ENCODE assay signal across 1 cellular context in the genomic region with DNA sequence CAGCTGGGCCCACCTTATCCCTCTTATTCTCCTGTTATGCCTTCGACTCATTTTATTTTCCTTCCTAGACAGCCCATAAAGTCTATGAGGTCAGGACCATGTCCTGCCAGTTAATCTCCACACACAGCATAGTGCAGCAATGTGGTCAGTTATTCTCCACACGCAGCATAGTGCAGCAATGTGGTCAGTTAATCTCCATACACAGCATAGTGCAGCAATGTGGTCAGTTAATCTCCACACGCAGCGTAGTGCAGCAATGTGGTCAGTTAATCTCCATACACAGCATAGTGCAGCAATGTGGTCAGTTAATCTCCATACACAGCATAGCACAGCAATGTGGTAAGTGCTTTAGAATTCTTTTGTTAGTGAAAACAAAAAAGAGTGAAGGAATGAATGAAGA.
TF ChIP-seq lines count a peak whose summit lies in the region.

No MANE protein-coding gene starts in this region.

TF ChIP-seq in IMR-90, 13 proteins besides CTCF, POLR2A, EP300 and RAD21:
- TF ChIP-seq USF2 (IDR thresholded peaks at IDR 0.05; ENCODE audit: low read depth, low read length) (no peak), RCOR1 (IDR thresholded peaks at IDR 0.05; ENCODE audit: insufficient replicate concordance, low read length) (no peak), SMC3 (IDR thresholded peaks at IDR 0.05; ENCODE audit: low read depth, low read length) (no peak), BHLHE40 (IDR thresholded peaks at IDR 0.05; ENCODE audit: low read depth, low read length) (no peak), MXI1 (IDR thresholded peaks at IDR 0.05; ENCODE audit: borderline replicate concordance, low read depth, low read length) (no peak), CHD1 (IDR thresholded peaks at IDR 0.05; ENCODE audit: low read depth, low read length) (no peak), FOS (IDR thresholded peaks at IDR 0.05; ENCODE audit: low read depth, low read length) (no peak), NFE2L2 (IDR thresholded peaks at IDR 0.05; ENCODE audit: low read depth, low read length) (no peak), RFX5 (IDR thresholded peaks at IDR 0.05; ENCODE audit: low read depth, low read length) (no peak), CEBPB (IDR thresholded peaks at IDR 0.05; ENCODE audit: low read depth, low read length) (no peak), MAZ (IDR thresholded peaks at IDR 0.05; ENCODE audit: borderline replicate concordance, low read depth, low read length) (no peak), MAFK (IDR thresholded peaks at IDR 0.05; ENCODE audit: low read depth, low read length) (no peak)
- TF ChIP-seq, protein P1, sequence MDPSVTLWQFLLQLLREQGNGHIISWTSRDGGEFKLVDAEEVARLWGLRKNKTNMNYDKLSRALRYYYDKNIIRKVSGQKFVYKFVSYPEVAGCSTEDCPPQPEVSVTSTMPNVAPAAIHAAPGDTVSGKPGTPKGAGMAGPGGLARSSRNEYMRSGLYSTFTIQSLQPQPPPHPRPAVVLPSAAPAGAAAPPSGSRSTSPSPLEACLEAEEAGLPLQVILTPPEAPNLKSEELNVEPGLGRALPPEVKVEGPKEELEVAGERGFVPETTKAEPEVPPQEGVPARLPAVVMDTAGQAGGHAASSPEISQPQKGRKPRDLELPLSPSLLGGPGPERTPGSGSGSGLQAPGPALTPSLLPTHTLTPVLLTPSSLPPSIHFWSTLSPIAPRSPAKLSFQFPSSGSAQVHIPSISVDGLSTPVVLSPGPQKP (IDR thresholded peaks at IDR 0.05; ENCODE audit: borderline replicate concordance, low read depth, low read length): no peak
TF ChIP-seq in IMR-90: peak in this region for 0.
